19 cellular contexts compared by ENCODE assay signal in genomic region chr3:102068327-102068726, GRCh38.
DNase-seq lines count a peak whose midpoint lies in the region; ATAC-seq, FAIRE-seq and TF ChIP-seq lines count a peak whose summit lies in the region.
"Had no signal": no experiment of that assay in that cellular context is flagged by ENCODE, and none has a peak within 500 bp of the region (broad histone marks: within the 10 kb centered on the region; RNA-seq: fewer than 3 reads in every experiment).

No MANE protein-coding gene starts in this region.

- no peaks in the 10 kb centered on the region for H3K36me3 ChIP-seq in GM23248 (ENCODE audit: low read depth)
- no peaks in the 10 kb centered on the region for H3K36me3 ChIP-seq in pancreas

- no peaks in the 10 kb centered on the region for H3K79me2 ChIP-seq in GM23248 (ENCODE audit: insufficient read depth)

- H3K4me1 ChIP-seq in GM23248 (ENCODE audit: insufficient read depth) (peaks cover 20% of the 10 kb centered on the region), pancreas (no peaks in the 10 kb centered on the region)
- H3K4me1 ChIP-seq: Caco-2 had no signal

- ATAC-seq in pancreas (no peak), natural killer cell (no peak)
- ATAC-seq: left lobe of liver, sciatic nerve had no signal

- H3K4me3 Mint-ChIP-seq in natural killer cell, result no peak overlapping the region
- H3K4me3 Mint-ChIP-seq: endodermal cell had no signal

- H3F3A ChIP-seq in GM23248 (ENCODE audit: insufficient read depth), result peaks cover 26% of the 10 kb centered on the region

- no peak overlapping the region for H3K27ac Mint-ChIP-seq in natural killer cell
- H3K27ac Mint-ChIP-seq: endodermal cell had no signal

- no peaks in the 10 kb centered on the region for H3K36me3 Mint-ChIP-seq in natural killer cell

- H3K9me3 ChIP-seq in GM23248 (ENCODE audit: low read depth) (no peaks in the 10 kb centered on the region), pancreas (no peaks in the 10 kb centered on the region)
- H3K9me3 ChIP-seq: Caco-2 had no signal

- no peaks in the 10 kb centered on the region for H3K27me3 Mint-ChIP-seq in natural killer cell (ENCODE audit: low read depth in 2 of 2)

- in situ Hi-C loops in GM23248 (cut with MboI), result no loop called here

- peak overlapping the region; percentile 57 for H3K4me2 ChIP-seq in GM23248 (ENCODE audit: unreplicated experiment)

- H3K9me3 Mint-ChIP-seq in natural killer cell, result no peaks in the 10 kb centered on the region

- intact Hi-C loops in pancreas (cut with DNase I) (no loop called here), natural killer cell (cut with micrococcal nuclease) (no loop called here)

- 70 to 71% methylated on average over 1 of the region's 1 CpG for WGBS in GM23248 (ENCODE audit: low coverage in 1 of 2, low lambda C conversion rate in 2 of 2, missing lambda C conversion rate in 2 of 2), 2 experiments
- WGBS in pancreas, 2 donors, result 52 to 81% methylated on average over 1 of the region's 1 CpG

- H3K4me1 Mint-ChIP-seq in natural killer cell, result no peaks in the 10 kb centered on the region
- H3K4me1 Mint-ChIP-seq: endodermal cell had no signal

- peak overlapping the region; percentile 69; the same call in 1 of the 2 replicates for H2AFZ ChIP-seq in GM23248

- H3K9me2 ChIP-seq in GM23248 (ENCODE audit: insufficient read depth), result no peaks in the 10 kb centered on the region

- H3K9ac ChIP-seq in GM23248, result no peak overlapping the region

- FAIRE-seq in colon (lab: Jason Lieb, UNC), result peak; percentile 80
- FAIRE-seq in pancreas (lab: Jason Lieb, UNC), result peak; percentile 43
- FAIRE-seq in urothelium cell line (lab: Jason Lieb, UNC), result no peak

- H3K4me3 ChIP-seq in GM23248 (no peak overlapping the region), pancreas (no peak overlapping the region)
- H3K4me3 ChIP-seq: SK-N-MC had no signal

- peak; percentile 36 for DNase-seq in GM23248
- peak; percentile 68 for DNase-seq in M059J (ENCODE audit: low read depth)
- no peak for DNase-seq in pancreas
- no peak for DNase-seq in urothelium cell line (ENCODE audit: low spot score)
- DNase-seq in natural killer cell, result no peak
- DNase-seq in activated CD4-positive, alpha-beta T cell treated with anti-CD3 and anti-CD28 coated beads, Interleukin-2, amount 50 U/mL, for 4 hours, result no peak
- no peak for DNase-seq in NCI-H446 (lab: John Stamatoyannopoulos, UW)
- DNase-seq: activated CD4-positive, alpha-beta T cell treated with anti-CD3 and anti-CD28 coated beads, Interleukin-2, amount 50 U/mL, for 1 hour; activated T-cell treated with anti-CD3 and anti-CD28 coated beads, Interleukin-2, amount 50 U/mL, for 1 hour; Caco-2; EL; endodermal cell; MV-4-11; NCI-H2107; NCI-H748 treated with DMSO at 0.1 percent for 48 hours had no signal

- TF ChIP-seq CTCF in pancreas (IDR thresholded peaks at IDR 0.05) (no peak), natural killer cell (IDR thresholded peaks at IDR 0.05) (no peak)

- no peaks in the 10 kb centered on the region for H4K20me1 ChIP-seq in GM23248 (ENCODE audit: insufficient read depth)

- H3K27ac ChIP-seq in GM23248, result peak overlapping the region; percentile 78
- no peak overlapping the region for H3K27ac ChIP-seq in pancreas
- H3K27ac ChIP-seq: SK-N-MC had no signal

- no peaks in the 10 kb centered on the region for H3K27me3 ChIP-seq in GM23248 (replicated peaks; ENCODE audit: insufficient read depth)
- no peaks in the 10 kb centered on the region for H3K27me3 ChIP-seq in pancreas

Comparison
In these comparisons a context has a peak if more than half of its experiments do, and no peak if none do; other contexts are left out.
1. DNase-seq: peak in GM23248 (single experiment) and M059J (single experiment); none in pancreas (0 of 6), urothelium cell line (single experiment), natural killer cell (single experiment), activated CD4-positive, alpha-beta T cell treated with anti-CD3 and anti-CD28 coated beads, Interleukin-2, amount 50 U/mL, for 4 hours (0 of 2) and NCI-H446 (0 of 2).